29 cellular contexts compared by ENCODE assay signal in genomic region chr18:50119363-50119762, GRCh38.
"Had no signal": no experiment of that assay in that cellular context is flagged by ENCODE, and none has a peak within 500 bp of the region (broad histone marks: within the 10 kb centered on the region; RNA-seq: fewer than 3 reads in every experiment).

No MANE protein-coding gene starts in this region.

- H3K4me3 ChIP-seq: left lung, lower lobe of right lung, ovary, skin epidermis, suprapubic skin, thoracic aorta, tibial nerve, upper lobe of left lung, vagina had no signal

- H3K36me3 Mint-ChIP-seq: immature natural killer cell; naive B cell; natural killer cell; stimulated activated naive B cell treated with anti-CD40 and anti-IgM and Interleukin-4, amounts not matched to agents 10 μg/mL and 1 μg/mL and 100 μg/mL, for 72 hours had no signal

- FAIRE-seq: islet of Langerhans, kidney had no signal

- DNase-seq: head of caudate nucleus; hippocampal formation; immature natural killer cell; kidney; left cardiac atrium; left lung; lower lobe of right lung; mammary epithelial cell; mesenchymal stem cell; naive B cell; natural killer cell; ovary; retina; right cardiac atrium; stimulated activated CD4-positive, alpha-beta T cell treated with anti-CD3 and anti-CD28 coated beads, Interleukin-12 subunit alpha, Interleukin-12 subunit beta, amount 100 ng/mL, for 4 hours; stimulated activated CD4-positive, alpha-beta T cell treated with anti-CD3 and anti-CD28 coated beads, Interleukin-15, amount 100 ng/mL, for 24 hours; stimulated activated CD4-positive, alpha-beta T cell treated with anti-CD3 and anti-CD28 coated beads, Interleukin-2, amount 100 ng/mL, for 24 hours; stimulated activated CD4-positive, alpha-beta T cell treated with anti-CD3 and anti-CD28 coated beads, Interleukin-4, amount 100 ng/mL, for 1 hour; stimulated activated naive B cell treated with anti-CD40 and anti-IgM and Interleukin-4, amounts not matched to agents 10 μg/mL and 1 μg/mL and 100 μg/mL, for 72 hours; stimulated activated naive CD8-positive, alpha-beta T cell treated with anti-CD3 and anti-CD28 coated beads, Interleukin-15, Interleukin-2, amounts not matched to agents 100 U/mL and 50 U/mL, for 24 hours; upper lobe of left lung had no signal

- H3K36me3 ChIP-seq: left lung, lower lobe of right lung, ovary, suprapubic skin, thoracic aorta, tibial nerve, upper lobe of left lung, vagina had no signal

- H3K4me1 Mint-ChIP-seq: immature natural killer cell; naive B cell; natural killer cell; stimulated activated naive B cell treated with anti-CD40 and anti-IgM and Interleukin-4, amounts not matched to agents 10 μg/mL and 1 μg/mL and 100 μg/mL, for 72 hours had no signal

- H3K4me1 ChIP-seq: left lung, suprapubic skin, tibial nerve, vagina had no signal

- H3K27me3 Mint-ChIP-seq: progenitor cell of endocrine pancreas had no signal

- H3K9me3 Mint-ChIP-seq: immature natural killer cell; naive B cell; natural killer cell; stimulated activated naive B cell treated with anti-CD40 and anti-IgM and Interleukin-4, amounts not matched to agents 10 μg/mL and 1 μg/mL and 100 μg/mL, for 72 hours had no signal

- H3K27me3 ChIP-seq: left lung, ovary, suprapubic skin, tibial nerve, upper lobe of left lung, vagina had no signal

- ATAC-seq: left cardiac atrium; left lung; lower lobe of right lung; natural killer cell; right cardiac atrium; sciatic nerve; stimulated activated naive B cell treated with anti-CD40 and anti-IgM and Interleukin-4, amounts not matched to agents 10 μg/mL and 1 μg/mL and 100 μg/mL, for 72 hours; stimulated activated naive CD8-positive, alpha-beta T cell treated with anti-CD3 and anti-CD28 coated beads, Interleukin-15, Interleukin-2, amounts not matched to agents 100 U/mL and 50 U/mL, for 24 hours had no signal

- H3K27ac Mint-ChIP-seq: immature natural killer cell; naive B cell; natural killer cell; stimulated activated naive B cell treated with anti-CD40 and anti-IgM and Interleukin-4, amounts not matched to agents 10 μg/mL and 1 μg/mL and 100 μg/mL, for 72 hours had no signal

- H3K9me3 ChIP-seq: left lung, lower lobe of right lung, ovary, suprapubic skin, thoracic aorta, tibial nerve, upper lobe of left lung, vagina had no signal

- H3K4me3 Mint-ChIP-seq: immature natural killer cell; naive B cell; natural killer cell; stimulated activated naive B cell treated with anti-CD40 and anti-IgM and Interleukin-4, amounts not matched to agents 10 μg/mL and 1 μg/mL and 100 μg/mL, for 72 hours had no signal

- H3K27ac ChIP-seq: left lung, lower lobe of right lung, ovary, skin epidermis, suprapubic skin, thoracic aorta, tibial nerve, upper lobe of left lung, vagina had no signal
